In the genomic region with DNA sequence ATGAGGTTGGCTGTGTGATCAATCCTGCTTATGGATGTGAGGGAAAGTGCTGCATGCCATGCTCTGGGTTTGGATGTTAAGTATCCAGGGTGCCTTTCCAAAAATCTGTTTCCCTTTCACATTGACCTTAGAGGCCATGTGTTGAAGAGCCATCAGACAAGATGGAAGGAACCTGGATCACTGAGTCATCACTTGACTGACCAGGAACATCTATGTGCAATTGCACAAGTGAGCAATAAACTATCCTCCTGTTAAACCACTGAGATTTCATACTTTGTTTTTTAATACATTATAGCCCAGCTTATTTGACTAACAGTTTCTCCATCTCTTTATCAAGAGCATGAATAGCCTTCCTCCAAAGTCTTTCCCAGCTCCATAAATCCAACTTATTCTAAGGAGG, we compare ENCODE assay signal across 32 cellular contexts.
"Had no signal": no experiment of that assay in that cellular context is flagged by ENCODE, and none has a peak within 500 bp of the region (broad histone marks: within the 10 kb centered on the region; RNA-seq: fewer than 3 reads in every experiment).

No MANE protein-coding gene starts in this region.

- H3K4me3 ChIP-seq: coronary artery, dorsolateral prefrontal cortex, gastrocnemius medialis, heart left ventricle had no signal

- H3K27me3 ChIP-seq: brain microvascular endothelial cell, dorsolateral prefrontal cortex, gastrocnemius medialis had no signal

- ATAC-seq: activated CD4-positive, CD25-positive, alpha-beta regulatory T cell treated with anti-CD3 and anti-CD28 coated beads, Interleukin-2, amount 50 U/mL, for 24 hours; activated CD8-positive, alpha-beta T cell treated with anti-CD3 and anti-CD28 coated beads, Interleukin-2, amount 10 ng/mL, durations not matched to agents 7 days and 5 days; activated naive CD4-positive, alpha-beta T cell treated with anti-CD3 and anti-CD28 coated beads, Interleukin-2, amount 50 U/mL, for 72 hours; activated T-cell treated with anti-CD3 and anti-CD28 coated beads, Interleukin-2, amount 50 U/mL, for 72 hours; esophagus mucosa; foreskin keratinocyte; gastrocnemius medialis; heart left ventricle; T-helper 17 cell had no signal

- H3K36me3 ChIP-seq: brain microvascular endothelial cell, gastrocnemius medialis, heart left ventricle, WERI-Rb-1 had no signal

- H3K4me3 Mint-ChIP-seq: activated B cell treated with CpG ODN at 0.5 μM for 24 hours; activated CD4-positive, alpha-beta memory T cell treated with anti-CD3 and anti-CD28 coated beads for 36 hours; activated CD4-positive, alpha-beta T cell treated with anti-CD3 and anti-CD28 coated beads, Interleukin-2, amount 10 ng/mL, durations not matched to agents 24 days and 14 days; activated CD8-positive, alpha-beta T cell treated with anti-CD3 and anti-CD28 coated beads, Interleukin-2, amount 10 ng/mL, durations not matched to agents 7 days and 5 days; activated naive CD4-positive, alpha-beta T cell treated with anti-CD3 and anti-CD28 coated beads, Interleukin-2, amount 10 ng/mL, durations not matched to agents 7 days and 5 days; activated naive CD8-positive, alpha-beta T cell treated with anti-CD3 and anti-CD28 coated beads, Interleukin-2, amount 10 ng/mL, durations not matched to agents 7 days and 5 days; activated T-cell treated with anti-CD3 and anti-CD28 coated beads, Interleukin-2, amount 50 U/mL, for 24 hours; activated T-cell treated with anti-CD3 and anti-CD28 coated beads, Interleukin-2, amount 50 U/mL, for 72 hours; central memory CD8-positive, alpha-beta T cell; dendritic cell treated with granulocyte-macrophage colony-stimulating factor and Interleukin-4, amounts not matched to agents 40 ng/mL and 50 ng/mL, for 4 days; endodermal cell; T-helper 17 cell; T-helper 2 cell treated with Interferon-gamma antibody and Interleukin-4, amounts not matched to agents 5 μg/mL and 100 μg/mL, for 36 hours had no signal

- H3K4me1 Mint-ChIP-seq: endodermal cell had no signal

- DNase-seq: activated B cell treated with CpG ODN at 0.5 μM for 24 hours; activated CD4-positive, alpha-beta memory T cell treated with anti-CD3 and anti-CD28 coated beads for 36 hours; activated CD4-positive, alpha-beta T cell treated with anti-CD3 and anti-CD28 coated beads, Interleukin-2, amount 10 ng/mL, durations not matched to agents 24 days and 14 days; activated CD8-positive, alpha-beta memory T cell treated with anti-CD3 and anti-CD28 coated beads, Interleukin-2, amount 50 U/mL, for 48 hours; activated CD8-positive, alpha-beta T cell treated with anti-CD3 and anti-CD28 coated beads, Interleukin-2, amount 10 ng/mL, durations not matched to agents 7 days and 5 days; activated gamma-delta T cell; activated naive CD4-positive, alpha-beta T cell; activated naive CD4-positive, alpha-beta T cell treated with anti-CD3 and anti-CD28 coated beads, Interleukin-2, amount 10 ng/mL, durations not matched to agents 7 days and 5 days; activated naive CD8-positive, alpha-beta T cell treated with anti-CD3 and anti-CD28 coated beads, Interleukin-2, amount 10 ng/mL, durations not matched to agents 7 days and 5 days; activated T-cell treated with anti-CD3 and anti-CD28 coated beads for 4 hours; activated T-cell treated with anti-CD3 and anti-CD28 coated beads, Interleukin-2, amount 50 U/mL, for 24 hours; activated T-cell treated with anti-CD3 and anti-CD28 coated beads, Interleukin-2, amount 50 U/mL, for 72 hours; amniotic stem cell; anterior cingulate cortex; brain microvascular endothelial cell; dorsolateral prefrontal cortex; effector memory CD4-positive, alpha-beta T cell; endodermal cell; foreskin keratinocyte; gastrocnemius medialis; glutamatergic neuron; heart left ventricle; T-helper 17 cell; T1000; WERI-Rb-1 had no signal

- H3K36me3 Mint-ChIP-seq: activated CD4-positive, alpha-beta memory T cell treated with anti-CD3 and anti-CD28 coated beads for 36 hours; activated naive CD4-positive, alpha-beta T cell treated with anti-CD3 and anti-CD28 coated beads, Interleukin-2, amount 10 ng/mL, durations not matched to agents 7 days and 5 days; activated naive CD4-positive, alpha-beta T cell treated with anti-CD3 and anti-CD28 coated beads, Interleukin-2, amount 50 U/mL, for 72 hours; activated naive CD8-positive, alpha-beta T cell treated with anti-CD3 and anti-CD28 coated beads, Interleukin-2, amount 10 ng/mL, durations not matched to agents 7 days and 5 days had no signal

- H3K9me3 Mint-ChIP-seq: activated B cell treated with CpG ODN at 0.5 μM for 24 hours; activated CD4-positive, alpha-beta memory T cell treated with anti-CD3 and anti-CD28 coated beads for 36 hours; activated CD4-positive, alpha-beta T cell treated with anti-CD3 and anti-CD28 coated beads, Interleukin-2, amount 10 ng/mL, durations not matched to agents 24 days and 14 days; activated naive CD4-positive, alpha-beta T cell treated with anti-CD3 and anti-CD28 coated beads, Interleukin-2, amount 10 ng/mL, durations not matched to agents 7 days and 5 days; activated naive CD4-positive, alpha-beta T cell treated with anti-CD3 and anti-CD28 coated beads, Interleukin-2, amount 50 U/mL, for 72 hours; activated naive CD8-positive, alpha-beta T cell treated with anti-CD3 and anti-CD28 coated beads, Interleukin-2, amount 10 ng/mL, durations not matched to agents 7 days and 5 days; activated T-cell treated with anti-CD3 and anti-CD28 coated beads, Interleukin-2, amount 50 U/mL, for 24 hours; activated T-cell treated with anti-CD3 and anti-CD28 coated beads, Interleukin-2, amount 50 U/mL, for 72 hours; central memory CD8-positive, alpha-beta T cell; dendritic cell treated with granulocyte-macrophage colony-stimulating factor and Interleukin-4, amounts not matched to agents 40 ng/mL and 50 ng/mL, for 4 days; T-helper 2 cell treated with Interferon-gamma antibody and Interleukin-4, amounts not matched to agents 5 μg/mL and 100 μg/mL, for 36 hours had no signal

- H3K9me3 ChIP-seq: gastrocnemius medialis, heart left ventricle had no signal

- H3K4me1 ChIP-seq: foreskin keratinocyte, gastrocnemius medialis had no signal

- H3K27ac ChIP-seq: brain microvascular endothelial cell, coronary artery, dorsolateral prefrontal cortex, foreskin keratinocyte, gastrocnemius medialis, heart left ventricle, WERI-Rb-1 had no signal

- H3K27ac Mint-ChIP-seq: activated B cell treated with CpG ODN at 0.5 μM for 24 hours; activated CD4-positive, alpha-beta memory T cell treated with anti-CD3 and anti-CD28 coated beads for 36 hours; activated CD4-positive, alpha-beta T cell treated with anti-CD3 and anti-CD28 coated beads, Interleukin-2, amount 10 ng/mL, durations not matched to agents 24 days and 14 days; activated CD8-positive, alpha-beta T cell treated with anti-CD3 and anti-CD28 coated beads, Interleukin-2, amount 10 ng/mL, durations not matched to agents 7 days and 5 days; activated naive CD4-positive, alpha-beta T cell treated with anti-CD3 and anti-CD28 coated beads, Interleukin-2, amount 10 ng/mL, durations not matched to agents 7 days and 5 days; activated naive CD4-positive, alpha-beta T cell treated with anti-CD3 and anti-CD28 coated beads, Interleukin-2, amount 50 U/mL, for 72 hours; activated naive CD8-positive, alpha-beta T cell treated with anti-CD3 and anti-CD28 coated beads, Interleukin-2, amount 10 ng/mL, durations not matched to agents 7 days and 5 days; activated T-cell treated with anti-CD3 and anti-CD28 coated beads, Interleukin-2, amount 50 U/mL, for 24 hours; activated T-cell treated with anti-CD3 and anti-CD28 coated beads, Interleukin-2, amount 50 U/mL, for 72 hours; dendritic cell treated with granulocyte-macrophage colony-stimulating factor and Interleukin-4, amounts not matched to agents 40 ng/mL and 50 ng/mL, for 4 days; endodermal cell; T-helper 2 cell treated with Interferon-gamma antibody and Interleukin-4, amounts not matched to agents 5 μg/mL and 100 μg/mL, for 36 hours had no signal
